Comparison of ENCODE assay signal across 16 cellular contexts in genomic region chr2:191488135-191488534, GRCh38.
A peak's percentile ranks its signal among the peaks of the same experiment; 100 is the strongest.
DNase-seq lines count a peak whose midpoint lies in the region; ATAC-seq and TF ChIP-seq lines count a peak whose summit lies in the region.
"Had no signal": no experiment of that assay in that cellular context is flagged by ENCODE, and none has a peak within 500 bp of the region (broad histone marks: within the 10 kb centered on the region; RNA-seq: fewer than 3 reads in every experiment).

No MANE protein-coding gene starts in this region.

- H3K27me3 Mint-ChIP-seq in type B pancreatic cell: no peaks in the 10 kb centered on the region

- no peak overlapping the region for H3K9ac ChIP-seq in mammary epithelial cell (ENCODE audit: insufficient read depth, low read length)

- H4K20me1 ChIP-seq in mammary epithelial cell (ENCODE audit: insufficient read depth, low read length): no peaks in the 10 kb centered on the region

- no peaks in the 10 kb centered on the region for H3K36me3 Mint-ChIP-seq in type B pancreatic cell
- H3K36me3 Mint-ChIP-seq: activated naive CD4-positive, alpha-beta T cell treated with anti-CD3 and anti-CD28 coated beads, Interleukin-2, amount 50 U/mL, for 24 hours had no signal

- in situ Hi-C loops in Caki2 (cut with HindIII; ENCODE audit: low pct_unique_long_range_greater_than_20kb, low sequenced_read_pairs): no loop called here
- in situ Hi-C loops in mammary epithelial cell (cut with MboI; ENCODE audit: low sequenced_read_pairs in 2 of 2): no loop called here

- no peaks in the 10 kb centered on the region for H3K27me3 ChIP-seq in mammary epithelial cell (ENCODE audit: insufficient read depth, low read length)
- H3K27me3 ChIP-seq: BE2C, uterus had no signal

- H3K4me2 ChIP-seq in mammary epithelial cell (ENCODE audit: insufficient read depth, low read depth, low read length): no peak overlapping the region

- H3K4me3 Mint-ChIP-seq in type B pancreatic cell: no peak overlapping the region
- H3K4me3 Mint-ChIP-seq: activated naive CD4-positive, alpha-beta T cell treated with anti-CD3 and anti-CD28 coated beads, Interleukin-2, amount 50 U/mL, for 24 hours had no signal

- H3K4me3 ChIP-seq in mammary epithelial cell (replicated peaks in 1 of 3; ENCODE audit: insufficient read depth in 1 of 3, low read depth in 2 of 3, low read length in 3 of 3) (no peak overlapping the region), mucosa of descending colon (no peak overlapping the region)
- H3K4me3 ChIP-seq: uterus had no signal

- H3K9me3 ChIP-seq in mammary epithelial cell (replicated peaks; ENCODE audit: insufficient read depth, low read length): no peaks in the 10 kb centered on the region
- no peaks in the 10 kb centered on the region for H3K9me3 ChIP-seq in mucosa of descending colon
- H3K9me3 ChIP-seq: BE2C, uterus had no signal

- no peak overlapping the region for H3K27ac Mint-ChIP-seq in type B pancreatic cell
- H3K27ac Mint-ChIP-seq: activated naive CD4-positive, alpha-beta T cell treated with anti-CD3 and anti-CD28 coated beads, Interleukin-2, amount 50 U/mL, for 24 hours had no signal

- no peaks in the 10 kb centered on the region for H3K79me2 ChIP-seq in mammary epithelial cell (ENCODE audit: insufficient read depth, low read length)

- peak overlapping the region; percentile 52 for H2AFZ ChIP-seq in mammary epithelial cell (ENCODE audit: low read depth, low read length)

- H3K4me1 Mint-ChIP-seq in type B pancreatic cell (ENCODE audit: unreplicated experiment): no peaks in the 10 kb centered on the region
- H3K4me1 Mint-ChIP-seq: activated naive CD4-positive, alpha-beta T cell treated with anti-CD3 and anti-CD28 coated beads, Interleukin-2, amount 50 U/mL, for 24 hours had no signal

- dilution Hi-C loops in mammary epithelial cell (cut with HindIII; ENCODE audit: low sequenced_read_pairs): no loop called here

- H3K27ac ChIP-seq in mammary epithelial cell (ENCODE audit: insufficient read depth, low read depth, low read length): no peak overlapping the region
- H3K27ac ChIP-seq: uterus had no signal

- TF ChIP-seq CTCF in mammary epithelial cell (conservative IDR thresholded peaks at IDR 0.05 in 1 of 2, IDR thresholded peaks at IDR 0.05 in 1 of 2; ENCODE audit: extremely low read depth in 1 of 2, insufficient read depth in 1 of 2, low read depth in 1 of 2, low read length in 2 of 2): no peak
- TF ChIP-seq CTCF in mucosa of descending colon (IDR thresholded peaks at IDR 0.05): no peak
- no peak for TF ChIP-seq CTCF in type B pancreatic cell (conservative IDR thresholded peaks at IDR 0.05)

- peaks cover 23% of the 10 kb centered on the region for H3K4me1 ChIP-seq in mammary epithelial cell (ENCODE audit: insufficient read depth, low read length)
- H3K4me1 ChIP-seq in mucosa of descending colon (ENCODE audit: low read depth): peaks cover 6% of the 10 kb centered on the region
- H3K4me1 ChIP-seq: uterus had no signal

- no TSS peak for BruUV-seq in mammary epithelial cell (replicated peaks; lab: Mats Ljungman, UMichigan)

- intact Hi-C loops in mammary epithelial cell (cut with micrococcal nuclease): no loop called here
- intact Hi-C loops in mucosa of descending colon (cut with DNase I, micrococcal nuclease): no loop called here

- 56% methylated on average over 7 of the region's 7 CpGs for WGBS in mammary epithelial cell (ENCODE audit: low coverage, missing lambda C conversion rate)

- peak; percentile 17 for DNase-seq in Caki2 (ENCODE audit: low read depth)
- peak; percentile 89 for DNase-seq in M059J (ENCODE audit: low read depth)
- peak; percentile 66 for DNase-seq in mammary epithelial cell
- DNase-seq in mucosa of descending colon: peak; percentile 42 to 62 (median 55)
- no peak for DNase-seq in Ammon's horn (ENCODE audit: low spot score)
- DNase-seq in DMS114 treated with DMSO at 0.1 percent for 48 hours (lab: John Stamatoyannopoulos, UW; ENCODE audit: unreplicated experiment): no peak
- no peak for DNase-seq in type B pancreatic cell (ENCODE audit: extremely low spot score, unreplicated experiment)
- DNase-seq: BE2C; KG1; NCI-H1694 treated with DMSO at 0.1 percent for 48 hours; NCI-H510A; stimulated activated naive CD4-positive, alpha-beta T cell; uterus had no signal

- CTCF ChIA-PET in mammary epithelial cell (lab: Charles Lee; ENCODE audit: low non-redundant PET): no interaction called here

- ATAC-seq in mucosa of descending colon (peak; percentile 95), GM19463 (IDR thresholded peaks at IDR 0.05; ENCODE audit: unreplicated experiment) (no peak)
- ATAC-seq: activated CD4-positive, CD25-positive, alpha-beta regulatory T cell treated with anti-CD3 and anti-CD28 coated beads, Interleukin-2, amount 50 U/mL, for 24 hours had no signal

- no peaks in the 10 kb centered on the region for H3K36me3 ChIP-seq in mammary epithelial cell (ENCODE audit: insufficient read depth, low read length)
- no peaks in the 10 kb centered on the region for H3K36me3 ChIP-seq in mucosa of descending colon (ENCODE audit: low read depth)
- H3K36me3 ChIP-seq: BE2C, uterus had no signal

- peaks cover 8% of the 10 kb centered on the region for H3K9me3 Mint-ChIP-seq in type B pancreatic cell

Comparison
In these comparisons a context has a peak if more than half of its experiments do, and no peak if none do; other contexts are left out.
1. DNase-seq: peak in Caki2 (single experiment), M059J (single experiment), mammary epithelial cell (single experiment) and mucosa of descending colon (3 of 3); none in Ammon's horn (single experiment), DMS114 treated with DMSO at 0.1 percent for 48 hours (single experiment) and type B pancreatic cell (single experiment).